Comparison of ENCODE assay signal across 27 cellular contexts in genomic region chr19:33784432-33784831, GRCh38. TPM values are rescaled to one million over a fixed set of nuclear protein-coding genes. Genes with fewer than 3 reads are reported as not detected.
DNase-seq lines count a peak whose midpoint lies in the region; ATAC-seq, FAIRE-seq and TF ChIP-seq lines count a peak whose summit lies in the region.
"Had no signal": no experiment of that assay in that cellular context is flagged by ENCODE, and none has a peak within 500 bp of the region (broad histone marks: within the 10 kb centered on the region; RNA-seq: fewer than 3 reads in every experiment).

No MANE protein-coding gene starts in this region.

- H3K4me1 ChIP-seq in A549: peaks cover 19% of the 10 kb centered on the region
- H3K4me1 ChIP-seq in GM23248 (ENCODE audit: insufficient read depth): peaks cover 27% of the 10 kb centered on the region
- peaks cover 24% of the 10 kb centered on the region for H3K4me1 ChIP-seq in PC-3 (ENCODE audit: insufficient read depth, low read length)
- H3K4me1 ChIP-seq: BE2C had no signal

- 55% methylated on average over 5 of the region's 5 CpGs for WGBS in A549 (ENCODE audit: missing lambda C conversion rate)
- 60 to 74% methylated on average over 5 of the region's 5 CpGs for WGBS in GM23248 (ENCODE audit: low coverage in 1 of 2, low lambda C conversion rate in 2 of 2, missing lambda C conversion rate in 2 of 2), 2 experiments

- H3K9me2 ChIP-seq in GM23248 (ENCODE audit: insufficient read depth) (no peaks in the 10 kb centered on the region), PC-3 (replicated peaks; ENCODE audit: low read length) (no peaks in the 10 kb centered on the region)

- DNase-seq in A549 (ENCODE audit: low read depth in 1 of 2, low spot score in 1 of 2) (no peak), GM23248 (peak; percentile 16), PC-3 (peak; percentile 33), choroid plexus epithelial cell (ENCODE audit: low read depth) (peak; percentile 16), GM13976 (ENCODE audit: low spot score) (no peak), COR-L47 (lab: John Stamatoyannopoulos, UW) (no peak)
- DNase-seq: ACHN, BE2C, DMS153, DND-41, GDM1, GOT3, HCEC 1CT, Kasumi-1, NCI-H1105 treated with DMSO at 0.1 percent for 48 hours, NCI-H146, NCI-H2029, NCI-H446, NCI-H526 treated with DMSO at 0.1 percent for 48 hours, SHP77 treated with DMSO at 0.1 percent for 48 hours had no signal

- H3K79me2 ChIP-seq in GM23248 (ENCODE audit: insufficient read depth) (no peaks in the 10 kb centered on the region), PC-3 (ENCODE audit: low read length) (no peaks in the 10 kb centered on the region)

- H3K9ac ChIP-seq in GM23248 (no peak overlapping the region), PC-3 (ENCODE audit: low read length) (no peak overlapping the region)

- in situ Hi-C loops in GM23248 (cut with MboI) (loop anchor here (5.0 to 25.0 kb wide), 2 partner anchors 218 to 553 kb away; no protein-coding TSS in a partner anchor), GM13976 (cut with MboI; ENCODE audit: low sequenced_read_pairs, unreplicated experiment) (loop anchor here (10.0 kb wide), 1 partner anchor 310 kb away; no protein-coding TSS in a partner anchor)

- H3K4me2 ChIP-seq in A549 (no peak overlapping the region), GM23248 (ENCODE audit: unreplicated experiment) (no peak overlapping the region), PC-3 (ENCODE audit: low read length) (no peak overlapping the region)

- intact Hi-C loops in PC-3 (cut with micrococcal nuclease): no loop called here

- no peak for ATAC-seq in A549
- peak; percentile 27; the same call in 1 of the 2 replicates for ATAC-seq in PC-3
- ATAC-seq in HG03196 (IDR thresholded peaks at IDR 0.05; ENCODE audit: unreplicated experiment): no peak
- ATAC-seq: GM12878, HepG2, K562, Panc1 had no signal

- no TSS peak for BruUV-seq in PC-3 (replicated peaks; lab: Mats Ljungman, UMichigan)

- peak; percentile 59 for FAIRE-seq in A549 (lab: Jason Lieb, UNC)
- FAIRE-seq: GM12878, HepG2, K562 had no signal

- H3K9me3 ChIP-seq in A549: 0 out of 3 replicates have a peak, but pooled peaks cover 5% of the 10 kb centered on the region
- no peaks in the 10 kb centered on the region for H3K9me3 ChIP-seq in GM23248 (ENCODE audit: low read depth)
- no peaks in the 10 kb centered on the region for H3K9me3 ChIP-seq in PC-3 (ENCODE audit: low read length)
- H3K9me3 ChIP-seq: BE2C had no signal

- no peak for TF ChIP-seq EP300 in A549 (IDR thresholded peaks at IDR 0.05)

- TF ChIP-seq RAD21 in A549 (conservative IDR thresholded peaks at IDR 0.05 in 1 of 2, IDR thresholded peaks at IDR 0.05 in 1 of 2): no peak

- H3K27ac ChIP-seq in A549 (no peak overlapping the region), GM23248 (no peak overlapping the region), PC-3 (ENCODE audit: low read length) (no peak overlapping the region)
- H3K27ac ChIP-seq: 22Rv1, HL-60 had no signal

- POLR2A ChIA-PET in A549 (lab: Yijun Ruan, JAX): no interaction called here
- POLR2A ChIA-PET in PC-3 (lab: Charles Lee; ENCODE audit: unreplicated experiment): no interaction called here

- CTCF ChIA-PET in A549 (lab: Yijun Ruan, JAX): interaction anchor here (0.5 to 12.7 kb wide), 14 partner anchors 10 to 640 kb away, joined by 3 to 313 read pairs (median 9); partner anchors contain the start of gene KCTD15
- CTCF ChIA-PET in PC-3 (lab: Charles Lee): no interaction called here

- H3K4me3 ChIP-seq in A549 (no peak overlapping the region), GM23248 (no peak overlapping the region), PC-3 (ENCODE audit: low read length) (no peak overlapping the region), choroid plexus epithelial cell (ENCODE audit: low read depth, low read length) (no peak overlapping the region)
- H3K4me3 ChIP-seq: GM12878, K562 had no signal

- TF ChIP-seq CTCF in A549 (IDR thresholded peaks at IDR 0.05): no peak
- no peak for TF ChIP-seq CTCF in PC-3 (conservative IDR thresholded peaks at IDR 0.05; ENCODE audit: low read depth, low read length)
- TF ChIP-seq CTCF in choroid plexus epithelial cell (conservative IDR thresholded peaks at IDR 0.05; ENCODE audit: low read depth, low read length): no peak
- TF ChIP-seq CTCF in GM13976 (IDR thresholded peaks at IDR 0.05; ENCODE audit: borderline replicate concordance, control extremely low read depth, extremely low read depth, insufficient read depth, missing control alignments): no peak

- H3K27me3 ChIP-seq in GM23248 (replicated peaks; ENCODE audit: insufficient read depth) (peaks cover 8% of the 10 kb centered on the region), PC-3 (ENCODE audit: low read length) (no peaks in the 10 kb centered on the region)
- H3K27me3 ChIP-seq: BE2C had no signal

- no peak for TF ChIP-seq POLR2A in A549 (IDR thresholded peaks at IDR 0.05; ENCODE audit: low read length)

- H2AFZ ChIP-seq in GM23248 (no peak overlapping the region), PC-3 (ENCODE audit: low read length) (no peak overlapping the region)

- H3F3A ChIP-seq in GM23248 (ENCODE audit: insufficient read depth) (0 out of 2 replicates have a peak, but pooled peaks cover 4% of the 10 kb centered on the region), PC-3 (ENCODE audit: low read length, unreplicated experiment) (no peaks in the 10 kb centered on the region)

- H4K20me1 ChIP-seq in GM23248 (ENCODE audit: insufficient read depth) (no peaks in the 10 kb centered on the region), PC-3 (ENCODE audit: low read length) (no peaks in the 10 kb centered on the region)

- H3K36me3 ChIP-seq in GM23248 (ENCODE audit: low read depth) (no peaks in the 10 kb centered on the region), PC-3 (ENCODE audit: low read depth, low read length) (no peaks in the 10 kb centered on the region)
- H3K36me3 ChIP-seq: BE2C had no signal

TF ChIP-seq in A549, 52 proteins besides CTCF, POLR2A, EP300 and RAD21:
- TF ChIP-seq HEYL (CRISPR knock-in tag; IDR thresholded peaks at IDR 0.05) (no peak), SMC3 (IDR thresholded peaks at IDR 0.05) (no peak), FOXS1 (CRISPR knock-in tag; IDR thresholded peaks at IDR 0.05) (no peak), TP53 (CRISPR knock-in tag; IDR thresholded peaks at IDR 0.05) (no peak), HOXB13 (CRISPR knock-in tag; IDR thresholded peaks at IDR 0.05; ENCODE audit: low read depth) (no peak), MYC (IDR thresholded peaks at IDR 0.05; ENCODE audit: borderline replicate concordance, low read length) (no peak), PHF8 (IDR thresholded peaks at IDR 0.05; ENCODE audit: borderline replicate concordance, low read depth) (no peak), ZNF302 (CRISPR knock-in tag; IDR thresholded peaks at IDR 0.05) (no peak), NPAS2 (CRISPR knock-in tag; IDR thresholded peaks at IDR 0.05; ENCODE audit: borderline replicate concordance) (no peak), NR3C1 (IDR thresholded peaks at IDR 0.05) (no peak), MAZ (IDR thresholded peaks at IDR 0.05; ENCODE audit: borderline replicate concordance, low read depth, low read length) (no peak), POLR2AphosphoS2 (conservative IDR thresholded peaks at IDR 0.05; ENCODE audit: low read length) (no peak)
- TF ChIP-seq, protein P1, sequence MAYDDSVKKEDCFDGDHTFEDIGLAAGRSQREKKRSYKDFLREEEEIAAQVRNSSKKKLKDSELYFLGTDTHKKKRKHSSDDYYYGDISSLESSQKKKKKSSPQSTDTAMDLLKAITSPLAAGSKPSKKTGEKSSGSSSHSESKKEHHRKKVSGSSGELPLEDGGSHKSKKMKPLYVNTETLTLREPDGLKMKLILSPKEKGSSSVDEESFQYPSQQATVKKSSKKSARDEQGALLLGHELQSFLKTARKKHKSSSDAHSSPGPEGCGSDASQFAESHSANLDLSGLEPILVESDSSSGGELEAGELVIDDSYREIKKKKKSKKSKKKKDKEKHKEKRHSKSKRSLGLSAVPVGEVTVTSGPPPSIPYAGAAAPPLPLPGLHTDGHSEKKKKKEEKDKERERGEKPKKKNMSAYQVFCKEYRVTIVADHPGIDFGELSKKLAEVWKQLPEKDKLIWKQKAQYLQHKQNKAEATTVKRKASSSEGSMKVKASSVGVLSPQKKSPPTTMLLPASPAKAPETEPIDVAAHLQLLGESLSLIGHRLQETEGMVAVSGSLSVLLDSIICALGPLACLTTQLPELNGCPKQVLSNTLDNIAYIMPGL (CRISPR knock-in tag; IDR thresholded peaks at IDR 0.05; ENCODE audit: borderline replicate concordance): no peak
TF ChIP-seq in A549: peak in this region for 0.

RNA-seq across cellular contexts. Expression of gene KCTD15, which starts 12.2 kb away (rescaled TPM):
- 54.0 and 55.7 TPM in 2 replicates for polyA plus RNA-seq in A549 (2011; rRNA removed)
- polyA plus RNA-seq in A549 (2012; cell fraction: cytosol; rRNA removed): 122 and 161 TPM in 2 replicates
- 266 and 321 TPM in 2 replicates for polyA plus RNA-seq in A549 (2012; cell fraction: nucleus; rRNA removed)
- 53.4 to 56.5 TPM (median 55.7 TPM) in 3 replicates for polyA plus RNA-seq in A549 (2017; fragmentation: RNase III; extraction: RNeasy Plus Mini Kit Qiagen cat#74134 plus additional on column Dnase treatment)
- 48.2 and 48.5 TPM in 2 replicates for polyA minus RNA-seq in A549 (2011; rRNA and poly(A)+ RNA removed)
- 105 and 117 TPM in 2 replicates for total RNA-seq in GM23248 (2014; rRNA removed; shearing (Covaris generic))
- polyA plus RNA-seq in GM23248 (2016; fragmentation: Nextera tagmentation; extraction: Ambion mirVana): 7.5 and 8.1 TPM in 2 replicates
- 58.2 and 79.9 TPM in 2 replicates for total RNA-seq in PC-3 (2014; rRNA removed)
- total RNA-seq: GM12878 had no signal
- polyA plus RNA-seq: GM12878 had no signal

Comparison
In these comparisons a context has a peak if more than half of its experiments do, and no peak if none do; other contexts are left out.
1. DNase-seq: peak in GM23248 (single experiment), PC-3 (single experiment) and choroid plexus epithelial cell (single experiment); none in A549 (0 of 2), GM13976 (single experiment) and COR-L47 (single experiment).